9 cellular contexts compared by ENCODE assay signal in the genomic region with DNA sequence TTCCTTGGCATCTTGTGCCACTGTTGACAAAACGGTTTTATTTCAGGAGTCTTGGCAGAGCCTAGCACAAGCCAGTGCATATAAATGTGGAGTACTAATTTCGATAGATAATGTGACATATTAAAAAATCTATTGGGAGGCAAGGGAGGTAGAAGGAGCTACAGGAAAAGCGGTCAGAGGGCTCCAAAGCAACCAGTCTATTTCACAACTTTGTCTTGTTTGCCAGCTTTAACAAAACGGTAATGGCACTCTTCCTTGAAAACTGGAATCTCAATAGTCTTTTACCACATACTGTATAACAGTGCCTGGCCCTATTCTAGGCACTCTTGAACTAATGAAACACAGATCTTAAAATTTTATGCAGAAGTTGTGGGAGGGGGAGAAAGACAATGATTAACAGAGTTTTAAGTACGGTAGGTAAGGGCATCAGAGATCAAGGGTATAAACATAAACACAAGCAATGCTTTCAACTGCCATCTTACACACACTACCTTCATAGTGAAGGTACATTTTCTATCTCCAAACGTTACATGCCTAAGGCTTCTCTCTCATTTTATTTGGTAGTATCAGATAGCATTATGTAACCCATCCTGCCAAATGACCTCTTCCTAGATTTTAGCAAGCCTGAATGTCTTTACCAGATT. TPM values are rescaled to one million over a fixed set of nuclear protein-coding genes. Genes with fewer than 3 reads are reported as not detected.
DNase-seq lines count a peak whose midpoint lies in the region; ATAC-seq and TF ChIP-seq lines count a peak whose summit lies in the region.
"Had no signal": no experiment of that assay in that cellular context is flagged by ENCODE, and none has a peak within 500 bp of the region (broad histone marks: within the 10 kb centered on the region; RNA-seq: fewer than 3 reads in every experiment).

No MANE protein-coding gene starts in this region.

- H3K27me3 ChIP-seq in AG04450 (ENCODE audit: control insufficient read depth, insufficient read depth, low read length) (no peaks in the 10 kb centered on the region), HUES48 (ENCODE audit: control insufficient read depth, insufficient read depth, low read length) (no peaks in the 10 kb centered on the region), brain microvascular endothelial cell (replicated peaks) (no peaks in the 10 kb centered on the region)
- H3K27me3 ChIP-seq: neutrophil had no signal

- H3K27ac ChIP-seq in AG04450 (ENCODE audit: low read depth, low read length) (no peak overlapping the region), HUES48 (ENCODE audit: low read depth, low read length) (peak overlapping the region; percentile 87), brain microvascular endothelial cell (no peak overlapping the region), mesodermal cell (ENCODE audit: low read depth, low read length, severe bottlenecking) (peak overlapping the region; percentile 32)
- H3K27ac ChIP-seq: neutrophil had no signal

- DNase-seq in AG04450 (ENCODE audit: low read depth, low spot score) = no peak
- DNase-seq in brain microvascular endothelial cell = no peak
- DNase-seq in NCI-H1417 treated with DMSO at 0.1 percent for 48 hours (lab: John Stamatoyannopoulos, UW) = no peak
- DNase-seq in stimulated activated CD4-positive, alpha-beta T cell treated with anti-CD3 and anti-CD28 coated beads, Interleukin-15, amount 100 ng/mL, for 24 hours = no peak
- DNase-seq in DMS79 treated with DMSO at 0.1 percent for 48 hours (lab: John Stamatoyannopoulos, UW) = no peak

- peak overlapping the region; percentile 98 for H3K9ac ChIP-seq in HUES48 (ENCODE audit: low read depth, low read length)

- CTCF ChIA-PET in AG04450 (lab: Charles Lee) = interaction anchor here (0.7 to 1.0 kb wide), 2 partner anchors 83 to 193 kb away, joined by 3 to 4 read pairs; no protein-coding TSS in a partner anchor

- ATAC-seq in GM18870 (IDR thresholded peaks at IDR 0.05; ENCODE audit: unreplicated experiment) = no peak

- peaks cover 43% of the 10 kb centered on the region for H3K36me3 ChIP-seq in HUES48 (ENCODE audit: control insufficient read depth, insufficient read depth, low read length)
- H3K36me3 ChIP-seq in brain microvascular endothelial cell (replicated peaks) = peaks cover 29% of the 10 kb centered on the region
- H3K36me3 ChIP-seq in mesodermal cell (ENCODE audit: control insufficient read depth, insufficient read depth, low read length) = peaks cover 43% of the 10 kb centered on the region
- H3K36me3 ChIP-seq: neutrophil had no signal

- peak overlapping the region; percentile 69 for H3K4me3 ChIP-seq in AG04450 (ENCODE audit: low read depth, low read length)
- H3K4me3 ChIP-seq in HUES48 (ENCODE audit: low read depth, low read length) = peak overlapping the region; percentile 84
- peak overlapping the region; percentile 92 for H3K4me3 ChIP-seq in brain microvascular endothelial cell (ENCODE audit: low read depth, low read length)
- peak overlapping the region; percentile 95 for H3K4me3 ChIP-seq in mesodermal cell (ENCODE audit: extremely low read depth, insufficient read depth, low read length, poor library complexity, severe bottlenecking)

- POLR2A ChIA-PET in AG04450 (lab: Yijun Ruan, JAX) = interaction anchor here (0.8 to 5.8 kb wide), 2 partner anchors 16 to 34 kb away, joined by 3 to 582 read pairs; a partner anchor contains a TSS

- H3K9me3 ChIP-seq in AG04450 (ENCODE audit: control insufficient read depth, insufficient read depth, low read length) = no peaks in the 10 kb centered on the region; the same call in 1 of the 2 replicates
- no peaks in the 10 kb centered on the region for H3K9me3 ChIP-seq in HUES48 (ENCODE audit: control insufficient read depth, insufficient read depth, low read length)
- H3K9me3 ChIP-seq in mesodermal cell (ENCODE audit: control insufficient read depth, low read length) = no peaks in the 10 kb centered on the region
- H3K9me3 ChIP-seq: neutrophil had no signal

- in situ Hi-C loops in brain microvascular endothelial cell (cut with HindIII; ENCODE audit: low pct_ligation_motif_present, low sequenced_read_pairs) = no loop called here

- peaks cover 13% of the 10 kb centered on the region for H3K4me1 ChIP-seq in HUES48 (ENCODE audit: control insufficient read depth, insufficient read depth, low read length)
- H3K4me1 ChIP-seq in mesodermal cell (ENCODE audit: control insufficient read depth, insufficient read depth, low read length, poor library complexity, severe bottlenecking) = peaks cover 4% of the 10 kb centered on the region

- 0 to 14% methylated on average over 2 to 4 of the region's 6 CpGs for WGBS in mesodermal cell (ENCODE audit: insufficient coverage in 2 of 2), 2 experiments

- TF ChIP-seq CTCF in AG04450 (IDR thresholded peaks at IDR 0.05; ENCODE audit: low read depth, low read length) (no peak), brain microvascular endothelial cell (IDR thresholded peaks at IDR 0.05; ENCODE audit: low read depth, low read length, missing control alignments) (no peak)

RNA-seq across cellular contexts. Expression of a gene that starts 33.5 kb away (rescaled TPM):
- polyA plus RNA-seq in AG04450 (2011; rRNA removed) = 38.5 and 40.4 TPM in 2 replicates
- 22.6 and 30.1 TPM in 2 replicates for polyA minus RNA-seq in AG04450 (2011; rRNA and poly(A)+ RNA removed)
- 90.6 TPM for polyA plus RNA-seq in mesodermal cell (2013, experiment 1 of 2)
- polyA plus RNA-seq in mesodermal cell (2013, experiment 2 of 2) = 104 TPM

Comparison
In these comparisons a context has a peak if more than half of its experiments do, and no peak if none do; other contexts are left out.
1. H3K27ac ChIP-seq: peak in HUES48 (single experiment) and mesodermal cell (single experiment); none in AG04450 (single experiment) and brain microvascular endothelial cell (single experiment).
2. Peak in every context shown above with its lines, with median percentiles within 50 percentile points of each other: H3K4me3 ChIP-seq.